ENCODE assay signal across 24 cellular contexts in genomic region chr7:15765753-15766152, GRCh38.
"Had no signal": no experiment of that assay in that cellular context is flagged by ENCODE, and none has a peak within 500 bp of the region (broad histone marks: within the 10 kb centered on the region; RNA-seq: fewer than 3 reads in every experiment).

No MANE protein-coding gene starts in this region.

- H3K36me3 ChIP-seq: cardiac muscle cell, left lung, thoracic aorta, upper lobe of left lung had no signal

- H3K27ac ChIP-seq: cardiac muscle cell, dorsolateral prefrontal cortex, left lung, skin epidermis, thoracic aorta, upper lobe of left lung had no signal

- H3K4me1 ChIP-seq: left lung, upper lobe of left lung had no signal

- H3K4me1 Mint-ChIP-seq: activated CD4-positive, alpha-beta T cell treated with anti-CD3 and anti-CD28 coated beads, Interleukin-2, amount 10 ng/mL, durations not matched to agents 24 days and 14 days; activated naive CD8-positive, alpha-beta T cell treated with anti-CD3 and anti-CD28 coated beads, Interleukin-2, amount 10 ng/mL, durations not matched to agents 7 days and 5 days; naive thymus-derived CD8-positive, alpha-beta T cell; T-cell had no signal

- ATAC-seq: activated CD8-positive, alpha-beta T cell treated with anti-CD3 and anti-CD28 coated beads for 36 hours; naive thymus-derived CD8-positive, alpha-beta T cell; SK-N-SH treated with all-trans-retinoic acid at 6 μM for 48 hours; T-cell had no signal

- H3K9me3 Mint-ChIP-seq: activated CD4-positive, alpha-beta T cell treated with anti-CD3 and anti-CD28 coated beads, Interleukin-2, amount 10 ng/mL, durations not matched to agents 24 days and 14 days had no signal

- H3K27me3 ChIP-seq: cardiac muscle cell, dorsolateral prefrontal cortex, left lung, upper lobe of left lung had no signal

- H3K27ac Mint-ChIP-seq: activated CD4-positive, alpha-beta T cell treated with anti-CD3 and anti-CD28 coated beads, Interleukin-2, amount 10 ng/mL, durations not matched to agents 24 days and 14 days; activated CD8-positive, alpha-beta T cell treated with anti-CD3 and anti-CD28 coated beads for 36 hours; activated naive CD8-positive, alpha-beta T cell treated with anti-CD3 and anti-CD28 coated beads, Interleukin-2, amount 10 ng/mL, durations not matched to agents 7 days and 5 days; activated T-cell treated with anti-CD3 and anti-CD28 coated beads, Interleukin-2, amount 50 U/mL, for 24 hours; activated T-helper 2 cell treated with anti-CD3 and anti-CD28 coated beads, Interferon-gamma antibody, Interleukin-2, Interleukin-4, amounts not matched to agents 10 μg/mL and 5 μg/mL and 100 μg/mL, durations not matched to agents 14 hours and 24 hours and 36 hours; naive thymus-derived CD8-positive, alpha-beta T cell; T-cell had no signal

- H3K4me3 Mint-ChIP-seq: activated CD4-positive, alpha-beta T cell treated with anti-CD3 and anti-CD28 coated beads, Interleukin-2, amount 10 ng/mL, durations not matched to agents 24 days and 14 days; activated CD8-positive, alpha-beta T cell treated with anti-CD3 and anti-CD28 coated beads for 36 hours; activated naive CD8-positive, alpha-beta T cell treated with anti-CD3 and anti-CD28 coated beads, Interleukin-2, amount 10 ng/mL, durations not matched to agents 7 days and 5 days; activated T-cell treated with anti-CD3 and anti-CD28 coated beads, Interleukin-2, amount 50 U/mL, for 24 hours; naive thymus-derived CD8-positive, alpha-beta T cell; T-cell had no signal

- H3K4me3 ChIP-seq: cardiac muscle cell, dorsolateral prefrontal cortex, left lung, skin epidermis, thoracic aorta, upper lobe of left lung had no signal

- H3K9me3 ChIP-seq: left lung, upper lobe of left lung had no signal

- H3K27me3 Mint-ChIP-seq: activated CD4-positive, alpha-beta T cell treated with anti-CD3 and anti-CD28 coated beads, Interleukin-2, amount 10 ng/mL, durations not matched to agents 24 days and 14 days; activated CD8-positive, alpha-beta T cell treated with anti-CD3 and anti-CD28 coated beads for 36 hours; activated naive CD8-positive, alpha-beta T cell treated with anti-CD3 and anti-CD28 coated beads, Interleukin-2, amount 10 ng/mL, durations not matched to agents 7 days and 5 days; activated T-cell treated with anti-CD3 and anti-CD28 coated beads, Interleukin-2, amount 50 U/mL, for 24 hours; naive thymus-derived CD8-positive, alpha-beta T cell; T-cell had no signal

- H3K36me3 Mint-ChIP-seq: activated naive CD8-positive, alpha-beta T cell treated with anti-CD3 and anti-CD28 coated beads, Interleukin-2, amount 10 ng/mL, durations not matched to agents 7 days and 5 days; T-cell had no signal

- DNase-seq: activated CD4-positive, alpha-beta T cell treated with anti-CD3 and anti-CD28 coated beads, Interleukin-2, amount 10 ng/mL, durations not matched to agents 24 days and 14 days; activated CD4-positive, CD25-positive, alpha-beta regulatory T cell; activated CD8-positive, alpha-beta T cell treated with anti-CD3 and anti-CD28 coated beads for 36 hours; activated naive CD4-positive, alpha-beta T cell treated with Interleukin-2 at 50 U/mL for 16 hours; activated naive CD8-positive, alpha-beta T cell treated with anti-CD3 and anti-CD28 coated beads, Interleukin-2, amount 10 ng/mL, durations not matched to agents 7 days and 5 days; activated T-cell treated with anti-CD3 and anti-CD28 coated beads, Interleukin-2, amount 50 U/mL, for 24 hours; amygdala; dorsolateral prefrontal cortex; hippocampal formation; left lung; mesenchymal stem cell; naive thymus-derived CD8-positive, alpha-beta T cell; nucleus accumbens; posterior cingulate gyrus; SIG-M5; stimulated activated CD4-positive, alpha-beta T cell treated with anti-CD3 and anti-CD28 coated beads, Interleukin-15, amount 100 ng/mL, for 24 hours; stimulated activated CD4-positive, alpha-beta T cell treated with anti-CD3 and anti-CD28 coated beads, Interleukin-2, amount 100 ng/mL, for 48 hours; T-cell; upper lobe of left lung had no signal
